1 cellular context compared by ENCODE assay signal in genomic region chr19:47702671-47703070, GRCh38.
TF ChIP-seq lines count a peak whose summit lies in the region.

No MANE protein-coding gene starts in this region.

TF ChIP-seq in GM12878, 131 proteins besides CTCF, POLR2A, EP300 and RAD21:
- no peak for TF ChIP-seq SIX5 (IDR thresholded peaks at IDR 0.05; ENCODE audit: low read depth, low read length, severe bottlenecking)
- TF ChIP-seq BRCA1 (IDR thresholded peaks at IDR 0.05; ENCODE audit: low read depth, low read length), result no peak
- TF ChIP-seq KAT2A (conservative IDR thresholded peaks at IDR 0.05; ENCODE audit: control insufficient read depth, low read depth, low read length), result no peak
- TF ChIP-seq STAT1 (conservative IDR thresholded peaks at IDR 0.05), result no peak
- TF ChIP-seq RFX5 (IDR thresholded peaks at IDR 0.05; ENCODE audit: low read depth, low read length), result no peak
- TF ChIP-seq BMI1 (IDR thresholded peaks at IDR 0.05; ENCODE audit: borderline replicate concordance), result no peak
- TF ChIP-seq CHD1 (IDR thresholded peaks at IDR 0.05; ENCODE audit: low read depth, low read length), result no peak
- no peak for TF ChIP-seq HCFC1 (IDR thresholded peaks at IDR 0.05; ENCODE audit: low read length)
- TF ChIP-seq DPF2 (IDR thresholded peaks at IDR 0.05), result no peak
- no peak for TF ChIP-seq BHLHE40 (IDR thresholded peaks at IDR 0.05; ENCODE audit: borderline replicate concordance in 1 of 2, low read depth in 2 of 2, low read length in 1 of 2)
